In genomic region chr16:75516189-75516966, GRCh38 we compare ENCODE assay signal across 8 cellular contexts. TPM values are rescaled to one million over a fixed set of nuclear protein-coding genes. Genes with fewer than 3 reads are reported as not detected.
A peak's percentile ranks its signal among the peaks of the same experiment; 100 is the strongest.
DNase-seq lines count a peak whose midpoint lies in the region; ATAC-seq and TF ChIP-seq lines count a peak whose summit lies in the region.
"Not testable (repeated sequence)": the region's sequence is repeated elsewhere in the genome, so short reads cannot be mapped to it uniquely, and the experiment has no call there.

No MANE protein-coding gene starts in this region.

- POLR2A ChIA-PET in activated CD8-positive, alpha-beta T cell treated with anti-CD3 and anti-CD28 coated beads, Interleukin-2, amount 10 ng/mL, durations not matched to agents 7 days and 5 days (lab: Charles Lee): interaction anchor here (0.6 to 2.1 kb wide), 6 partner anchors 49 to 532 kb away, joined by 3 to 7 read pairs (median 6); partner anchors contain the start of genes CFDP1, GABARAPL2 and WDR59

- not testable (repeated sequence) for H3K9me3 Mint-ChIP-seq in activated CD8-positive, alpha-beta T cell treated with anti-CD3 and anti-CD28 coated beads, Interleukin-2, amount 10 ng/mL, durations not matched to agents 7 days and 5 days (ENCODE audit: insufficient read depth)

- H3K27me3 ChIP-seq in tibial artery: not testable (repeated sequence)

- not testable (repeated sequence) for H3K9me3 ChIP-seq in tibial artery

- H3K4me1 ChIP-seq in tibial artery: not testable (repeated sequence)

- DNase-seq in G401 (ENCODE audit: low spot score) (peak; percentile 65), NCI-H69 (lab: John Stamatoyannopoulos, UW) (peak; percentile 37), occipital lobe (lab: John Stamatoyannopoulos, UW) (peak; percentile 30), tibial artery (peak in 1 of 2 donors; percentile 69)
- DNase-seq in activated CD8-positive, alpha-beta T cell treated with anti-CD3 and anti-CD28 coated beads, Interleukin-2, amount 10 ng/mL, durations not matched to agents 7 days and 5 days: peak; percentile 38

- not testable (repeated sequence) for TF ChIP-seq CTCF in tibial artery (IDR thresholded peaks at IDR 0.05)

- H3K4me3 Mint-ChIP-seq in activated CD8-positive, alpha-beta T cell treated with anti-CD3 and anti-CD28 coated beads, Interleukin-2, amount 10 ng/mL, durations not matched to agents 7 days and 5 days: peak overlapping the region; percentile 92

- H3K36me3 Mint-ChIP-seq in activated CD8-positive, alpha-beta T cell treated with anti-CD3 and anti-CD28 coated beads, Interleukin-2, amount 10 ng/mL, durations not matched to agents 7 days and 5 days (ENCODE audit: low read depth): not testable (repeated sequence)

- in situ Hi-C loops in G401 (cut with HindIII; ENCODE audit: low sequenced_read_pairs): not testable (repeated sequence)

- ATAC-seq in HG02678 (IDR thresholded peaks at IDR 0.05; ENCODE audit: unreplicated experiment): peak; percentile 17
- ATAC-seq in activated CD8-positive, alpha-beta T cell treated with anti-CD3 and anti-CD28 coated beads, Interleukin-2, amount 10 ng/mL, durations not matched to agents 7 days and 5 days: peak; percentile 50

- peak overlapping the region; percentile 78 for H3K4me3 ChIP-seq in iPS-11a (ENCODE audit: low read depth, low read length)
- peak overlapping the region; percentile 92 to 95 for H3K4me3 ChIP-seq in tibial artery

- H3K27me3 Mint-ChIP-seq in activated CD8-positive, alpha-beta T cell treated with anti-CD3 and anti-CD28 coated beads, Interleukin-2, amount 10 ng/mL, durations not matched to agents 7 days and 5 days (ENCODE audit: low read depth): not testable (repeated sequence)

- H3K4me1 Mint-ChIP-seq in activated CD8-positive, alpha-beta T cell treated with anti-CD3 and anti-CD28 coated beads, Interleukin-2, amount 10 ng/mL, durations not matched to agents 7 days and 5 days (ENCODE audit: low read depth): peaks cover 13% of the 10 kb centered on the region

- not testable (repeated sequence) for H3K36me3 ChIP-seq in tibial artery

- CTCF ChIA-PET in activated CD8-positive, alpha-beta T cell treated with anti-CD3 and anti-CD28 coated beads, Interleukin-2, amount 10 ng/mL, durations not matched to agents 7 days and 5 days (lab: Charles Lee): interaction anchor here (0.7 to 3.5 kb wide), 39 partner anchors 8 to 490 kb away, joined by 3 to 20 read pairs (median 5); partner anchors contain the start of genes ADAT1, CHST6, GABARAPL2 and KARS1

- intact Hi-C loops in tibial artery (cut with DNase I; ENCODE audit: low total_unique reads): loop anchor here (5.0 kb wide), 1 partner anchor 44 kb away; no protein-coding TSS in a partner anchor

- H3K27ac ChIP-seq in cingulate gyrus (ENCODE audit: low read depth, low read length) (peak overlapping the region; percentile 88), tibial artery (peak overlapping the region; percentile 97 to 99)

- peak overlapping the region; percentile 8 for H3K27ac Mint-ChIP-seq in activated CD8-positive, alpha-beta T cell treated with anti-CD3 and anti-CD28 coated beads, Interleukin-2, amount 10 ng/mL, durations not matched to agents 7 days and 5 days

RNA-seq across cellular contexts. Expression of gene CHST5, which starts 19.5 kb away (rescaled TPM):
- total RNA-seq in G401 (2014; rRNA removed; shearing (Covaris generic)): 0.12 TPM in 1 of 2 replicates, not detected in the other
- not detected for total RNA-seq in activated CD8-positive, alpha-beta T cell treated with anti-CD3 and anti-CD28 coated beads, Interleukin-2, amount 10 ng/mL, durations not matched to agents 7 days and 5 days
- total RNA-seq in occipital lobe: 0.16 TPM

RNA-seq across cellular contexts. Expression of gene CHST6, which starts 21.1 kb away (rescaled TPM):
- total RNA-seq in G401 (2014; rRNA removed; shearing (Covaris generic)): 0.31 TPM in 1 of 2 replicates, not detected in the other
- not detected for total RNA-seq in activated CD8-positive, alpha-beta T cell treated with anti-CD3 and anti-CD28 coated beads, Interleukin-2, amount 10 ng/mL, durations not matched to agents 7 days and 5 days
- 0.94 TPM for total RNA-seq in occipital lobe

RNA-seq across cellular contexts. Expression of gene TMEM231, which starts 39.7 kb away (rescaled TPM):
- total RNA-seq in G401 (2014; rRNA removed; shearing (Covaris generic)): 24.2 and 46.1 TPM in 2 replicates
- 1 to 10 TPM; 2.1 to 2.3 TPM for total RNA-seq in activated CD8-positive, alpha-beta T cell treated with anti-CD3 and anti-CD28 coated beads, Interleukin-2, amount 10 ng/mL, durations not matched to agents 7 days and 5 days
- 17.0 TPM for total RNA-seq in occipital lobe

RNA-seq across cellular contexts. Expression of gene GABARAPL2, which starts 49.8 kb away (rescaled TPM):
- total RNA-seq in G401 (2014; rRNA removed; shearing (Covaris generic)): 18.9 and 20.1 TPM in 2 replicates
- total RNA-seq in activated CD8-positive, alpha-beta T cell treated with anti-CD3 and anti-CD28 coated beads, Interleukin-2, amount 10 ng/mL, durations not matched to agents 7 days and 5 days: 10 to 100 TPM; 57.3 to 59.6 TPM
- 80.3 TPM for total RNA-seq in occipital lobe

RNA-seq across cellular contexts. Expression of gene TMEM170A, which starts 51.9 kb away (rescaled TPM):
- total RNA-seq in G401 (2014; rRNA removed; shearing (Covaris generic)): 33.0 and 47.7 TPM in 2 replicates
- total RNA-seq in activated CD8-positive, alpha-beta T cell treated with anti-CD3 and anti-CD28 coated beads, Interleukin-2, amount 10 ng/mL, durations not matched to agents 7 days and 5 days: 10 to 100 TPM; 30.2 to 31.1 TPM
- 30.7 TPM for total RNA-seq in occipital lobe
